In genomic region chr19:8044018-8044417, GRCh38 we compare ENCODE assay signal across 25 cellular contexts. TPM values are rescaled to one million over a fixed set of nuclear protein-coding genes. Genes with fewer than 3 reads are reported as not detected.
"Had no signal": no experiment of that assay in that cellular context is flagged by ENCODE, and none has a peak within 500 bp of the region (broad histone marks: within the 10 kb centered on the region; RNA-seq: fewer than 3 reads in every experiment).

No MANE protein-coding gene starts in this region.

- ATAC-seq: activated CD8-positive, alpha-beta memory T cell treated with anti-CD3 and anti-CD28 coated beads, Interleukin-2, amount 10 ng/mL, durations not matched to agents 7 days and 5 days; SK-N-SH treated with all-trans-retinoic acid at 6 μM for 48 hours had no signal

- H3K4me1 ChIP-seq: SJSA1 had no signal

- H3K36me3 ChIP-seq: brain microvascular endothelial cell, cardiac muscle cell, SJSA1 had no signal

- DNase-seq: activated CD4-positive, alpha-beta T cell treated with anti-CD3 and anti-CD28 coated beads for 48 hours; activated CD4-positive, alpha-beta T cell treated with anti-CD3 and anti-CD28 coated beads, Interleukin-2, amount 50 U/mL, for 4 hours; activated CD4-positive, CD25-positive, alpha-beta regulatory T cell treated with anti-CD3 and anti-CD28 coated beads, Interleukin-2, amount 50 U/mL, for 72 hours; activated CD8-positive, alpha-beta memory T cell treated with anti-CD3 and anti-CD28 coated beads, Interleukin-2, amount 10 ng/mL, durations not matched to agents 7 days and 5 days; activated effector memory CD4-positive, alpha-beta T cell treated with Interleukin-2 at 50 U/mL for 16 hours; activated naive CD4-positive, alpha-beta T cell treated with Interleukin-2 at 50 U/mL for 16 hours; activated T-cell treated with anti-CD3 and anti-CD28 coated beads, Interleukin-2, amount 50 U/mL, for 24 hours; brain microvascular endothelial cell; Karpas-422; MM.1S; NCI-H1105; NCI-H1436; NCI-H1694 treated with DMSO at 0.1 percent for 48 hours; NCI-H2081; NCI-H510A treated with DMSO at 0.1 percent for 48 hours; NCI-H69; SHP77; SW 1271 had no signal

- H3K27ac ChIP-seq: brain microvascular endothelial cell, cardiac muscle cell, SJSA1 had no signal

- H3K9me3 Mint-ChIP-seq: activated T-cell treated with anti-CD3 and anti-CD28 coated beads, Interleukin-2, amount 50 U/mL, for 24 hours; activated T-helper 1 cell treated with anti-CD3 and anti-CD28 coated beads, Interleukin-12 subunit alpha, Interleukin-12 subunit beta, Interleukin-2, Interleukin-4 antibody, amounts not matched to agents 30 ng/mL and 10 ng/mL and 1 ng/mL, durations not matched to agents 14 hours and 24 hours and 36 hours; T-helper 1 cell treated with Interleukin-12 subunit alpha and Interleukin-12 subunit beta and Interleukin-4 antibody, amounts not matched to agents 30 μg/mL and 1 μg/mL, for 36 hours had no signal

- H3K36me3 Mint-ChIP-seq: activated CD8-positive, alpha-beta memory T cell treated with anti-CD3 and anti-CD28 coated beads, Interleukin-2, amount 10 ng/mL, durations not matched to agents 7 days and 5 days; activated naive CD8-positive, alpha-beta T cell had no signal

- H3K4me3 Mint-ChIP-seq: activated CD8-positive, alpha-beta memory T cell treated with anti-CD3 and anti-CD28 coated beads, Interleukin-2, amount 10 ng/mL, durations not matched to agents 7 days and 5 days; activated naive CD8-positive, alpha-beta T cell; activated T-cell treated with anti-CD3 and anti-CD28 coated beads, Interleukin-2, amount 50 U/mL, for 24 hours; activated T-helper 1 cell treated with anti-CD3 and anti-CD28 coated beads, Interleukin-12 subunit alpha, Interleukin-12 subunit beta, Interleukin-2, Interleukin-4 antibody, amounts not matched to agents 30 ng/mL and 10 ng/mL and 1 ng/mL, durations not matched to agents 14 hours and 24 hours and 36 hours; T-helper 1 cell treated with Interleukin-12 subunit alpha and Interleukin-12 subunit beta and Interleukin-4 antibody, amounts not matched to agents 30 μg/mL and 1 μg/mL, for 36 hours had no signal

- H3K27ac Mint-ChIP-seq: activated CD8-positive, alpha-beta memory T cell treated with anti-CD3 and anti-CD28 coated beads, Interleukin-2, amount 10 ng/mL, durations not matched to agents 7 days and 5 days; activated naive CD8-positive, alpha-beta T cell; activated T-cell treated with anti-CD3 and anti-CD28 coated beads, Interleukin-2, amount 50 U/mL, for 24 hours; activated T-helper 1 cell treated with anti-CD3 and anti-CD28 coated beads, Interleukin-12 subunit alpha, Interleukin-12 subunit beta, Interleukin-2, Interleukin-4 antibody, amounts not matched to agents 30 ng/mL and 10 ng/mL and 1 ng/mL, durations not matched to agents 14 hours and 24 hours and 36 hours; T-helper 1 cell treated with Interleukin-12 subunit alpha and Interleukin-12 subunit beta and Interleukin-4 antibody, amounts not matched to agents 30 μg/mL and 1 μg/mL, for 36 hours had no signal

- FAIRE-seq: RCC 7860 had no signal

- H3K27me3 ChIP-seq: brain microvascular endothelial cell, cardiac muscle cell had no signal

- H3K4me3 ChIP-seq: cardiac muscle cell, SJSA1 had no signal

- H3K9me3 ChIP-seq: SJSA1 had no signal

RNA-seq across cellular contexts. Expression of gene CCL25, which starts 8.5 kb away (rescaled TPM):
- total RNA-seq: activated CD8-positive, alpha-beta memory T cell treated with anti-CD3 and anti-CD28 coated beads, Interleukin-2, amount 10 ng/mL, durations not matched to agents 7 days and 5 days; activated T-helper 1 cell treated with anti-CD3 and anti-CD28 coated beads, Interleukin-12 subunit alpha, Interleukin-12 subunit beta, Interleukin-2, Interleukin-4 antibody, amounts not matched to agents 30 ng/mL and 10 ng/mL and 1 ng/mL, durations not matched to agents 14 hours and 24 hours and 36 hours; cardiac muscle cell; SJSA1 had no signal
- polyA plus RNA-seq: cardiac muscle cell had no signal
